Comparison of ENCODE assay signal across 35 cellular contexts in genomic region chr7:136495081-136495480, GRCh38.
"Had no signal": no experiment of that assay in that cellular context is flagged by ENCODE, and none has a peak within 500 bp of the region (broad histone marks: within the 10 kb centered on the region; RNA-seq: fewer than 3 reads in every experiment).

No MANE protein-coding gene starts in this region.

- H3K4me3 ChIP-seq: MG63 had no signal

- H3K4me2 ChIP-seq: KMS-11 had no signal

- H3K9me3 ChIP-seq: MG63 had no signal

- DNase-seq: Karpas-422, Kasumi-1, MG63, MV-4-11, NCI-H1048, NCI-H1092, NCI-H1092 treated with DMSO at 0.1 percent for 48 hours, NCI-H1105, NCI-H1105 treated with DMSO at 0.1 percent for 48 hours, NCI-H1417, NCI-H1417 treated with DMSO at 0.1 percent for 48 hours, NCI-H1436, NCI-H146, NCI-H1694, NCI-H1694 treated with DMSO at 0.1 percent for 48 hours, NCI-H187, NCI-H187 treated with DMSO at 0.1 percent for 48 hours, NCI-H1930, NCI-H2029, NCI-H2029 treated with DMSO at 0.1 percent for 48 hours, NCI-H2081, NCI-H2081 treated with DMSO at 0.1 percent for 48 hours, NCI-H2107, NCI-H2171, NCI-H2171 treated with DMSO at 0.1 percent for 48 hours, NCI-H2227 treated with DMSO at 0.1 percent for 48 hours, NCI-H226, NCI-H345, NCI-H446, NCI-H446 treated with DMSO at 0.1 percent for 48 hours, NCI-H510A, NCI-H510A treated with DMSO at 0.1 percent for 48 hours, NCI-H524, NCI-H524 treated with DMSO at 0.1 percent for 48 hours had no signal

- H3K27me3 ChIP-seq: MG63 had no signal

- H3K27ac ChIP-seq: KMS-11 had no signal

- H3K9ac ChIP-seq: KMS-11 had no signal

- H3K36me3 ChIP-seq: MG63 had no signal
